In genomic region chr1:14451217-14451616, GRCh38 we compare ENCODE assay signal across 11 cellular contexts.
"Had no signal": no experiment of that assay in that cellular context is flagged by ENCODE, and none has a peak within 500 bp of the region (broad histone marks: within the 10 kb centered on the region; RNA-seq: fewer than 3 reads in every experiment).

No MANE protein-coding gene starts in this region.

- H3K4me2 ChIP-seq: GM23338 had no signal

- DNase-seq: GM23248, GOT3, H7, H9, HCEC 1CT, HFFc6 had no signal

- FAIRE-seq: H1, H54 had no signal

- H3K36me3 ChIP-seq: HAP-1 had no signal

- ATAC-seq: GM23338, HCT116 had no signal

- H3K9me3 ChIP-seq: HAP-1 had no signal

- H3K9ac ChIP-seq: GM23248 had no signal

- H3K27ac ChIP-seq: GM23248 had no signal

- H2AFZ ChIP-seq: GM23248, GM23338 had no signal

- H3K4me1 ChIP-seq: HAP-1 had no signal

- H3K4me3 ChIP-seq: GM23248, GM23338, HAP-1 had no signal
